15 cellular contexts compared by ENCODE assay signal in the genomic region with DNA sequence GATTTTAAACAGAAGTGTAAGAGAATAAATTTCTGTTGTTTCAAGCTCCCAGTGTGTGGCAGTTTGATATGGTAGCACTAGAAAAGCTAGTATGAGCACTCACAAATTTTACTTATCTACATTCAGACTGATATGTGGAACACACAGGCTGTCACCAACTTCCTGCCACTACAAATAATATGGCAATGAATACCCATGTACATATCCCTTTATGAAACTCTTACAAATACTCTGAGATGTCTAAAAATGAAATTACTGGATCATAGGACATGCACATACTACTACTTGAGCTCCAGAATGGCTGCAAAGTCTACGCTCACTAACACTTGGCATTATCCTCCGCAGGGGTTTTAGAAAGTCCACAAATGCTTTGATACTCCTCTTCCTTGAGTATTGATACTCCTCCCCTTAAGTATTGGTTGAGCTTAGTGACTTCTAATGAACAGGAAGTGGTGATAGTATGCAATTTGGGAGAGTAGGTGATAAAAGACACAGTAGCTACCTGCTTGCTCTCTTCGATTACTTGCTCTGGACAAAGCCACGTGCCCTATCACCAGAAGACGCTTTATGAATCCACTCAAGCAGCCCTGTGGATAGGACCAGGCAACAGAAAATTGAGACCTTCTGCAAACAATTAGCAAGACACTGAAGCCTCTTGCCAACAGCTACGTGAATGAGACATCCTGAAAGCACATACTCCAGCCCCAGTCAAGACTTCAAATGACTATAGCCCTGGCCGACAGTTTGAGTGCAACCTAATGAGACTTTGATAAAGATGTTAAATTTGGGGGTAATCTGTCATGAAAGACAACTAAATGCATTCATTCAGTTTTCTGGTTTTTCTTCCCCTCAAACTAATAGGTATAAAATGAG. TPM values are rescaled to one million over a fixed set of nuclear protein-coding genes. Genes with fewer than 3 reads are reported as not detected.
DNase-seq lines count a peak whose midpoint lies in the region; ATAC-seq and TF ChIP-seq lines count a peak whose summit lies in the region.
"Had no signal": no experiment of that assay in that cellular context is flagged by ENCODE, and none has a peak within 500 bp of the region (broad histone marks: within the 10 kb centered on the region; RNA-seq: fewer than 3 reads in every experiment).

No MANE protein-coding gene starts in this region.

- no peaks in the 10 kb centered on the region for H3K27me3 ChIP-seq in SJSA1 (replicated peaks)
- H3K27me3 ChIP-seq: brain microvascular endothelial cell, foreskin keratinocyte had no signal

- intact Hi-C loops in lower leg skin (cut with DNase I; ENCODE audit: low total_unique reads): no loop called here

- no peak for TF ChIP-seq CTCF in lower leg skin (IDR thresholded peaks at IDR 0.05)

- 73 to 84% methylated on average over 7 of the region's 7 CpGs for WGBS in lower leg skin, 2 donors

- peaks cover 30% of the 10 kb centered on the region for H3K36me3 Mint-ChIP-seq in effector memory CD8-positive, alpha-beta T cell (ENCODE audit: insufficient read depth)
- peaks cover 27% of the 10 kb centered on the region for H3K36me3 Mint-ChIP-seq in stimulated activated effector memory CD8-positive, alpha-beta T cell treated with anti-CD3 and anti-CD28 coated beads, Interleukin-12 subunit alpha, Interleukin-12 subunit beta, amount 100 ng/mL, for 72 hours

- peaks cover 47 to 64% of the 10 kb centered on the region in 2 donors for H3K4me1 Mint-ChIP-seq in effector memory CD8-positive, alpha-beta T cell (ENCODE audit: low read depth in 2 of 2)
- peaks cover 67% of the 10 kb centered on the region for H3K4me1 Mint-ChIP-seq in stimulated activated effector memory CD8-positive, alpha-beta T cell treated with anti-CD3 and anti-CD28 coated beads, Interleukin-12 subunit alpha, Interleukin-12 subunit beta, amount 100 ng/mL, for 72 hours

- H3K4me3 Mint-ChIP-seq in effector memory CD8-positive, alpha-beta T cell: peak overlapping the region; percentile 14 to 28
- H3K4me3 Mint-ChIP-seq in stimulated activated effector memory CD8-positive, alpha-beta T cell treated with anti-CD3 and anti-CD28 coated beads, Interleukin-12 subunit alpha, Interleukin-12 subunit beta, amount 100 ng/mL, for 72 hours: no peak overlapping the region

- H3K4me3 ChIP-seq in SJSA1: no peak overlapping the region
- H3K4me3 ChIP-seq in lower leg skin (ENCODE audit: low read depth, poor library complexity, severe bottlenecking): no peak overlapping the region
- H3K4me3 ChIP-seq: GM12878, thoracic aorta had no signal

- DNase-seq in GM04504 (ENCODE audit: low read depth) (peak; percentile 31), SJSA1 (ENCODE audit: low read depth in 1 of 2, low spot score in 2 of 2) (no peak), iPS-NIHi7 (ENCODE audit: extremely low spot score) (no peak), lower leg skin (ENCODE audit: low spot score in 2 of 2) (no peak)
- DNase-seq in effector memory CD8-positive, alpha-beta T cell: no peak
- DNase-seq in stimulated activated effector memory CD8-positive, alpha-beta T cell treated with anti-CD3 and anti-CD28 coated beads, Interleukin-12 subunit alpha, Interleukin-12 subunit beta, amount 100 ng/mL, for 72 hours (ENCODE audit: low spot score in 2 of 2): no peak
- DNase-seq in activated effector memory CD4-positive, alpha-beta T cell treated with anti-CD3 and anti-CD28 coated beads, Interleukin-2, amount 50 U/mL, for 16 hours: no peak
- DNase-seq: activated CD4-positive, alpha-beta T cell treated with anti-CD3 and anti-CD28 coated beads for 1 hour; brain microvascular endothelial cell; effector memory CD4-positive, alpha-beta T cell; foreskin keratinocyte; NCI-H187 treated with DMSO at 0.1 percent for 48 hours; NCI-H524 treated with DMSO at 0.1 percent for 48 hours had no signal

- H3K4me1 ChIP-seq in SJSA1 (replicated peaks): peaks cover 49% of the 10 kb centered on the region

- peak overlapping the region; percentile 66 to 77 for H3K27ac Mint-ChIP-seq in effector memory CD8-positive, alpha-beta T cell
- peak overlapping the region; percentile 8 for H3K27ac Mint-ChIP-seq in stimulated activated effector memory CD8-positive, alpha-beta T cell treated with anti-CD3 and anti-CD28 coated beads, Interleukin-12 subunit alpha, Interleukin-12 subunit beta, amount 100 ng/mL, for 72 hours

- peak overlapping the region; percentile 27 for H3K27ac ChIP-seq in SJSA1
- H3K27ac ChIP-seq: brain microvascular endothelial cell, foreskin keratinocyte, thoracic aorta had no signal

- H3K27me3 Mint-ChIP-seq in effector memory CD8-positive, alpha-beta T cell: no peaks in the 10 kb centered on the region

- ATAC-seq in effector memory CD8-positive, alpha-beta T cell (replicated peaks): peak; percentile 18
- ATAC-seq in stimulated activated effector memory CD8-positive, alpha-beta T cell treated with anti-CD3 and anti-CD28 coated beads, Interleukin-12 subunit alpha, Interleukin-12 subunit beta, amount 100 ng/mL, for 72 hours: peak; percentile 68
- ATAC-seq: foreskin keratinocyte, GM12878 had no signal

- TF ChIP-seq POLR2A in lower leg skin (IDR thresholded peaks at IDR 0.05): no peak

- no peaks in the 10 kb centered on the region for H3K9me3 ChIP-seq in SJSA1 (replicated peaks)
- H3K9me3 ChIP-seq: thoracic aorta had no signal

- peaks cover 11% of the 10 kb centered on the region for H3K36me3 ChIP-seq in SJSA1
- H3K36me3 ChIP-seq: brain microvascular endothelial cell, thoracic aorta had no signal

- H3K9me3 Mint-ChIP-seq in effector memory CD8-positive, alpha-beta T cell: no peaks in the 10 kb centered on the region
- no peaks in the 10 kb centered on the region for H3K9me3 Mint-ChIP-seq in stimulated activated effector memory CD8-positive, alpha-beta T cell treated with anti-CD3 and anti-CD28 coated beads, Interleukin-12 subunit alpha, Interleukin-12 subunit beta, amount 100 ng/mL, for 72 hours

RNA-seq across cellular contexts. Expression of gene FBXO11, which starts 35.4 kb away (rescaled TPM):
- 31.6 and 44.3 TPM in 2 replicates for total RNA-seq in SJSA1 (2014; rRNA removed; shearing (Covaris generic))
- 10 to 100 TPM; 32.7 to 43.1 (median 39.3) TPM for total RNA-seq in lower leg skin
